3 cellular contexts compared by ENCODE assay signal in genomic region chr12:78628701-78629100, GRCh38.
TF ChIP-seq lines count a peak whose summit lies in the region.

No MANE protein-coding gene starts in this region.

TF ChIP-seq in HepG2, 621 proteins besides CTCF, POLR2A, EP300 and RAD21:
- no peak for TF ChIP-seq ISL2 (CRISPR knock-in tag; IDR thresholded peaks at IDR 0.05)
- TF ChIP-seq FUBP1 (CRISPR knock-in tag; IDR thresholded peaks at IDR 0.05; ENCODE audit: borderline replicate concordance) = no peak
- peak; percentile 50 to 77; a peak in 3 of 4 replicates for TF ChIP-seq MAFK (conservative IDR thresholded peaks at IDR 0.05 in 1 of 2, IDR thresholded peaks at IDR 0.05 in 1 of 2; ENCODE audit: low read length in 2 of 2)
- peak; percentile 59 for TF ChIP-seq MAFF (IDR thresholded peaks at IDR 0.05; ENCODE audit: low read depth, low read length)
- TF ChIP-seq, protein P1, sequence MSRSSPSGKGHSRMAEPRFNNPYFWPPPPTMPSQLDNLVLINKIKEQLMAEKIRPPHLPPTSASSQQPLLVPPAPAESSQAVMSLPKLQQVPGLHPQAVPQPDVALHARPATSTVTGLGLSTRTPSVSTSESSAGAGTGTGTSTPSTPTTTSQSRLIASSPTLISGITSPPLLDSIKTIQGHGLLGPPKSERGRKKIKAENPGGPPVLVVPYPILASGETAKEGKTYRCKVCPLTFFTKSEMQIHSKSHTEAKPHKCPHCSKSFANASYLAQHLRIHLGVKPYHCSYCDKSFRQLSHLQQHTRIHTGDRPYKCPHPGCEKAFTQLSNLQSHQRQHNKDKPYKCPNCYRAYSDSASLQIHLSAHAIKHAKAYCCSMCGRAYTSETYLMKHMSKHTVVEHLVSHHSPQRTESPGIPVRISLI (CRISPR knock-in tag; IDR thresholded peaks at IDR 0.05; ENCODE audit: borderline replicate concordance) = no peak
- no peak for TF ChIP-seq IRF9 (CRISPR knock-in tag; IDR thresholded peaks at IDR 0.05; ENCODE audit: borderline replicate concordance)
- TF ChIP-seq MED13 (CRISPR knock-in tag; IDR thresholded peaks at IDR 0.05) = no peak
TF ChIP-seq in HepG2: peak in this region for 2.

TF ChIP-seq in IMR-90, 13 proteins besides CTCF, POLR2A, EP300 and RAD21:
- TF ChIP-seq MAFK (IDR thresholded peaks at IDR 0.05; ENCODE audit: low read depth, low read length) (peak; percentile 68), SMC3 (IDR thresholded peaks at IDR 0.05; ENCODE audit: low read depth, low read length) (no peak)

TF ChIP-seq in K562, 482 proteins besides CTCF, POLR2A, EP300 and RAD21:
- TF ChIP-seq ZNF274 (IDR thresholded peaks at IDR 0.05; ENCODE audit: borderline replicate concordance, low read depth, low read length) (no peak), ZNF316 (IDR thresholded peaks at IDR 0.05) (peak; percentile 17; the same call in 1 of the 2 replicates), ZBTB5 (IDR thresholded peaks at IDR 0.05) (no peak), ZNF124 (CRISPR knock-in tag; IDR thresholded peaks at IDR 0.05) (no peak)
- TF ChIP-seq, protein P2, sequence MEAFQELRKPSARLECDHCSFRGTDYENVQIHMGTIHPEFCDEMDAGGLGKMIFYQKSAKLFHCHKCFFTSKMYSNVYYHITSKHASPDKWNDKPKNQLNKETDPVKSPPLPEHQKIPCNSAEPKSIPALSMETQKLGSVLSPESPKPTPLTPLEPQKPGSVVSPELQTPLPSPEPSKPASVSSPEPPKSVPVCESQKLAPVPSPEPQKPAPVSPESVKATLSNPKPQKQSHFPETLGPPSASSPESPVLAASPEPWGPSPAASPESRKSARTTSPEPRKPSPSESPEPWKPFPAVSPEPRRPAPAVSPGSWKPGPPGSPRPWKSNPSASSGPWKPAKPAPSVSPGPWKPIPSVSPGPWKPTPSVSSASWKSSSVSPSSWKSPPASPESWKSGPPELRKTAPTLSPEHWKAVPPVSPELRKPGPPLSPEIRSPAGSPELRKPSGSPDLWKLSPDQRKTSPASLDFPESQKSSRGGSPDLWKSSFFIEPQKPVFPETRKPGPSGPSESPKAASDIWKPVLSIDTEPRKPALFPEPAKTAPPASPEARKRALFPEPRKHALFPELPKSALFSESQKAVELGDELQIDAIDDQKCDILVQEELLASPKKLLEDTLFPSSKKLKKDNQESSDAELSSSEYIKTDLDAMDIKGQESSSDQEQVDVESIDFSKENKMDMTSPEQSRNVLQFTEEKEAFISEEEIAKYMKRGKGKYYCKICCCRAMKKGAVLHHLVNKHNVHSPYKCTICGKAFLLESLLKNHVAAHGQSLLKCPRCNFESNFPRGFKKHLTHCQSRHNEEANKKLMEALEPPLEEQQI (IDR thresholded peaks at IDR 0.05) = no peak
